ENCODE assay signal across 1 cellular context in the genomic region with DNA sequence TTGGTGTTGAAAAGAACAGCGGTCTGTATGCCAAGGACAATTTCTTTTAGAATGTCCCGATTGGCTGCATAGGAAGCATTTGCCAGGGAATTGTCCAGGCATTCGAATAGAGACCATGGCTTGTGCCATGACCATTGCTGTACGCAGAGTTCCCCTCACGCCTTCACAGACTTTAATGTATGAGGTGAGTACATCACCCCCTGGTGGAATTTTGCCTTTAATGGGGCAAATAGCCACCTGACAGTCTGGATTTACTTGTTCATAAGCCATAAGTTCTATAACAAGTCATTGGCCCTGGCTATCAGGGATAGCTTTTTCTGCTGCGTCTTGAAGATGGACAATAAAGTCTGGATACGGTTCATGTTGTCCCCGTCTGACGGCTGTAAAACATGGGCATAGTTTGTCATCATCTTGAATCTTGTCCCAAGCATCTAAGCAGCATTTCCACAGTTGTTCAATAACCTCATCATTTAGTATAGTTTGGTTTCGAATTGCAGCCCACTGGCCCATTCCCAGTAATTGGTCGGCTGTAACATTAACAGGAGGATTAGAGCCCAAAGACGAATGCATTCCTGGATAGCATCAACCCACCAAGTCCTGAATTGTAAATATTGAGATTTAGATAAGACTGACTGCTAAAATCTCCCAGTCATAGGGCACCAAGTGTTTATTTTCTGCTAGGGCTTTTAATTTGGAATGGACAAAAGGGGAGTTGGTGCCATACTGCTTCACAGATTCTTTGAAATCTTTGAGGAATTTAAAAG.
TF ChIP-seq lines count a peak whose summit lies in the region.

No MANE protein-coding gene starts in this region.

TF ChIP-seq in SK-N-SH, 30 proteins besides CTCF, POLR2A, EP300 and RAD21 (continued from another document):
- TF ChIP-seq, protein P1, sequence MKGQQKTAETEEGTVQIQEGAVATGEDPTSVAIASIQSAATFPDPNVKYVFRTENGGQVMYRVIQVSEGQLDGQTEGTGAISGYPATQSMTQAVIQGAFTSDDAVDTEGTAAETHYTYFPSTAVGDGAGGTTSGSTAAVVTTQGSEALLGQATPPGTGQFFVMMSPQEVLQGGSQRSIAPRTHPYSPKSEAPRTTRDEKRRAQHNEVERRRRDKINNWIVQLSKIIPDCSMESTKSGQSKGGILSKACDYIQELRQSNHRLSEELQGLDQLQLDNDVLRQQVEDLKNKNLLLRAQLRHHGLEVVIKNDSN (IDR thresholded peaks at IDR 0.05; ENCODE audit: borderline replicate concordance, low read depth) = no peak
- TF ChIP-seq TAF1 (IDR thresholded peaks at IDR 0.05; ENCODE audit: borderline replicate concordance, low read depth, low read length) (no peak), RXRA (IDR thresholded peaks at IDR 0.05; ENCODE audit: borderline replicate concordance, low read depth) (no peak), REST (IDR thresholded peaks at IDR 0.05; ENCODE audit: low read depth, low read length) (no peak), JUND (IDR thresholded peaks at IDR 0.05) (no peak), SIN3A (IDR thresholded peaks at IDR 0.05; ENCODE audit: borderline replicate concordance, low read depth, low read length) (no peak), ZBTB33 (IDR thresholded peaks at IDR 0.05; ENCODE audit: borderline replicate concordance, low read depth) (no peak), ELF1 (IDR thresholded peaks at IDR 0.05) (no peak)
